1 cellular context compared by ENCODE assay signal in genomic region chr9:113536483-113537226, GRCh38.
TF ChIP-seq lines count a peak whose summit lies in the region.

No MANE protein-coding gene starts in this region.

TF ChIP-seq in HEK293, 187 proteins besides CTCF, POLR2A, EP300 and RAD21 (continued from another document):
- no peak for TF ChIP-seq ZSCAN4 (tag by site-specific recombination; IDR thresholded peaks at IDR 0.05)
TF ChIP-seq in HEK293: peak in this region for 2.
